ENCODE assay signal across 11 cellular contexts in the genomic region with DNA sequence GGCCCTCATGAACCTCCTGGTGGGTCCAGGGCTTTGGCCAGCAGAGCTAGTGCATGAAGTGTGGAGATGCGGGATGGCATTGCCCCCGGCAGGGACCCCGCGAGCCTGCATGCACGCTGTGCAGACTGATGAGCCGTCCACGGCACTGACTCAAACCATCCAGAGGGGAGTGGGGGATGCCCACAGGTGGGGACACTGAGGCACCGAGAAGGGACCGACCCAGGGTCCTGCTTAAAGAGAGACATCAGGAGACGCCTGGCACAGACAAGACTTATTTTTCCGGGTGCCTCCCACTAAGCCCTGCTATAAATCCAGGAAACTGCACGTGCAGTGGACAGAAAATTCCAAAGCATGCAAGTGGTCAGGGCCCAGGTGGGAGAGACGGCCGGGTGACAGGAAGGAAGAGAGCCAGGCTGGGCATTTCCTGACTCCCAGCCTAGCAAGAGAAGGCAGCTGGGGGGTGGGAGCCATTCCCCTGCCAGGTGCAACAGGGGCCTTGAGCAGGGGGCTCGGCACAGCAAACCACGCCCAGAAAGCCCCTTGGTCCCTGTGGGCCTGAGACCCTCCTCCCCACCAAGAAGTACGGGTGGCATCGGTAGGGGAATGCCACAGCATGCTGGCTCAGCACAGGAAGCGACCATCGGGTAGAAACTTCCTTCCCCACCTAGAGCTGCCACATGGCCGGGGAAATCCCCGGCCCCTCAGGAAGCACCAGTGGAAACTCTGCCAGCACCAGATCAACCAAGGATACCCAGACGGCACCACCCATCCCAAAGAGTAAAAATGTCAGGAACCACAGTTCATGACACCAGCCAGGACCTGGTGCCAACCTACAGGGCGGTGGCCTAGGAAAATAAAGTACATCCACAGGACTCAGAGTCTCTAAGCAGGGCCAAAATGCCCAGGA.
DNase-seq lines count a peak whose midpoint lies in the region; FAIRE-seq and TF ChIP-seq lines count a peak whose summit lies in the region.
"Had no signal": no experiment of that assay in that cellular context is flagged by ENCODE, and none has a peak within 500 bp of the region (broad histone marks: within the 10 kb centered on the region; RNA-seq: fewer than 3 reads in every experiment).

No MANE protein-coding gene starts in this region.

- no peak overlapping the region for H3K56ac ChIP-seq in mesendoderm (ENCODE audit: low read length)

- H2AK5ac ChIP-seq in mesendoderm (ENCODE audit: low read length) (no peak overlapping the region), trophoblast cell (ENCODE audit: low read length) (no peak overlapping the region)

- no peak overlapping the region for H2BK15ac ChIP-seq in mesendoderm (replicated peaks; ENCODE audit: low read depth)

- POLR2A ChIA-PET in activated CD4-positive, alpha-beta T cell treated with anti-CD3 and anti-CD28 coated beads, Interleukin-2, amount 10 ng/mL, durations not matched to agents 7 days and 5 days (lab: Charles Lee), result no interaction called here

- CTCF ChIA-PET in activated CD4-positive, alpha-beta T cell treated with anti-CD3 and anti-CD28 coated beads, Interleukin-2, amount 10 ng/mL, durations not matched to agents 7 days and 5 days (lab: Charles Lee), result interaction anchor here (1.1 kb wide), 1 partner anchor 9 kb away, joined by 3 read pairs; no protein-coding TSS in a partner anchor

- H3K9me3 ChIP-seq in effector memory CD4-positive, alpha-beta T cell (ENCODE audit: control insufficient read depth, low read length), result no peaks in the 10 kb centered on the region
- H3K9me3 ChIP-seq in trophoblast cell (ENCODE audit: insufficient read depth, low read depth, low read length), result peaks cover 10% of the 10 kb centered on the region

- H3K14ac ChIP-seq in trophoblast cell (ENCODE audit: low read length), result no peak overlapping the region

- no peak overlapping the region for H3K4me2 ChIP-seq in mesendoderm (ENCODE audit: low read length)
- no peak overlapping the region for H3K4me2 ChIP-seq in trophoblast cell (ENCODE audit: low read length)

- H3K9ac ChIP-seq in mesendoderm (ENCODE audit: low read length) (no peak overlapping the region), trophoblast cell (ENCODE audit: low read length) (no peak overlapping the region)

- DNase-seq in GM12891 (ENCODE audit: insufficient read length, low spot score), result peak; percentile 17
- DNase-seq in activated CD4-positive, alpha-beta T cell treated with anti-CD3 and anti-CD28 coated beads, Interleukin-2, amount 10 ng/mL, durations not matched to agents 7 days and 5 days, result peak; percentile 22
- DNase-seq in effector memory CD4-positive, alpha-beta T cell, result peak; percentile 18 to 27 (median 22)
- peak; percentile 26 for DNase-seq in stimulated activated CD8-positive, alpha-beta memory T cell treated with anti-CD3 and anti-CD28 coated beads, Interleukin-12 subunit alpha, Interleukin-12 subunit beta, amount 100 ng/mL, for 1 hour (ENCODE audit: low read depth)
- no peak for DNase-seq in iPS-NIHi11 (ENCODE audit: low spot score)
- DNase-seq in DMS53 treated with DMSO at 0.1 percent for 48 hours (lab: John Stamatoyannopoulos, UW; ENCODE audit: unreplicated experiment), result no peak
- no peak for DNase-seq in mesendoderm
- no peak for DNase-seq in trophoblast cell
- DNase-seq: brain microvascular endothelial cell, DMS153 had no signal

- H2BK5ac ChIP-seq in mesendoderm (ENCODE audit: low read length), result no peak overlapping the region
- H2BK5ac ChIP-seq in trophoblast cell (ENCODE audit: low read depth, low read length, poor library complexity), result no peak overlapping the region

- peaks cover 22% of the 10 kb centered on the region for H3K4me1 Mint-ChIP-seq in activated CD4-positive, alpha-beta T cell treated with anti-CD3 and anti-CD28 coated beads, Interleukin-2, amount 10 ng/mL, durations not matched to agents 7 days and 5 days

- H3K36me3 Mint-ChIP-seq in activated CD4-positive, alpha-beta T cell treated with anti-CD3 and anti-CD28 coated beads, Interleukin-2, amount 10 ng/mL, durations not matched to agents 7 days and 5 days (ENCODE audit: low read depth), result peaks cover 4% of the 10 kb centered on the region

- no CpG with 5 or more reads among the region's 24 CpGs for WGBS in mesendoderm (ENCODE audit: extremely low coverage, insufficient coverage, low lambda C conversion rate)
- WGBS in trophoblast cell (ENCODE audit: extremely low coverage, insufficient coverage, insufficient read length), result no CpG with 5 or more reads among the region's 24 CpGs

- no peaks in the 10 kb centered on the region for H3K36me3 ChIP-seq in effector memory CD4-positive, alpha-beta T cell (ENCODE audit: control insufficient read depth, insufficient read depth, low read length)
- H3K36me3 ChIP-seq in mesendoderm (ENCODE audit: control insufficient read depth, insufficient read depth, low read length) (no peaks in the 10 kb centered on the region), trophoblast cell (ENCODE audit: control insufficient read depth in 1 of 2, insufficient read depth in 2 of 2, low read length in 2 of 2) (no peaks in the 10 kb centered on the region)
- H3K36me3 ChIP-seq: brain microvascular endothelial cell, gastrocnemius medialis had no signal

- H3K27ac Mint-ChIP-seq in activated CD4-positive, alpha-beta T cell treated with anti-CD3 and anti-CD28 coated beads, Interleukin-2, amount 10 ng/mL, durations not matched to agents 7 days and 5 days, result peak overlapping the region; percentile 69

- H3K4ac ChIP-seq in mesendoderm (ENCODE audit: low read depth, low read length), result no peak overlapping the region
- H3K4ac ChIP-seq in trophoblast cell (ENCODE audit: low read depth, low read length), result no peak overlapping the region

- no peak overlapping the region for H4K12ac ChIP-seq in trophoblast cell (ENCODE audit: low read depth, low read length)

- no peak overlapping the region for H2AFZ ChIP-seq in trophoblast cell (ENCODE audit: insufficient read depth, low read length, poor library complexity)

- no peak for FAIRE-seq in GM12891 (lab: Jason Lieb, UNC)

- no peak overlapping the region for H4K5ac ChIP-seq in mesendoderm (ENCODE audit: low read length)

- H2BK12ac ChIP-seq in trophoblast cell (ENCODE audit: low read length), result no peak overlapping the region

- H3K27me3 ChIP-seq in effector memory CD4-positive, alpha-beta T cell (replicated peaks; ENCODE audit: control insufficient read depth, insufficient read depth, low read length, poor library complexity, severe bottlenecking), result no peaks in the 10 kb centered on the region
- H3K27me3 ChIP-seq in mesendoderm (ENCODE audit: insufficient read depth, low read length, poor library complexity) (no peaks in the 10 kb centered on the region), trophoblast cell (ENCODE audit: insufficient read depth, low read length) (no peaks in the 10 kb centered on the region)

- H3K9me3 Mint-ChIP-seq in activated CD4-positive, alpha-beta T cell treated with anti-CD3 and anti-CD28 coated beads, Interleukin-2, amount 10 ng/mL, durations not matched to agents 7 days and 5 days, result peaks cover 13% of the 10 kb centered on the region

- peaks cover 28% of the 10 kb centered on the region for H3K27me3 Mint-ChIP-seq in activated CD4-positive, alpha-beta T cell treated with anti-CD3 and anti-CD28 coated beads, Interleukin-2, amount 10 ng/mL, durations not matched to agents 7 days and 5 days

- peak overlapping the region; percentile 30 for H3K4me3 ChIP-seq in effector memory CD4-positive, alpha-beta T cell (ENCODE audit: insufficient read depth, low read depth, low read length, poor library complexity, severe bottlenecking)
- H3K4me3 ChIP-seq in mesendoderm (ENCODE audit: low read length) (no peak overlapping the region), trophoblast cell (ENCODE audit: low read depth, low read length) (no peak overlapping the region)
- H3K4me3 ChIP-seq: gastrocnemius medialis had no signal

- TF ChIP-seq POLR2A in GM12891 (IDR thresholded peaks at IDR 0.05; ENCODE audit: low read depth, low read length), result no peak

- no peaks in the 10 kb centered on the region for H3K79me1 ChIP-seq in mesendoderm (ENCODE audit: low read length)
- H3K79me1 ChIP-seq in trophoblast cell (ENCODE audit: low read length), result no peaks in the 10 kb centered on the region

- H3K79me2 ChIP-seq in mesendoderm (ENCODE audit: control insufficient read depth, insufficient read depth, low read length) (no peaks in the 10 kb centered on the region), trophoblast cell (ENCODE audit: control insufficient read depth, insufficient read depth, low read length, poor library complexity) (no peaks in the 10 kb centered on the region)

- H4K8ac ChIP-seq in mesendoderm (ENCODE audit: low read depth, low read length) (no peak overlapping the region), trophoblast cell (ENCODE audit: low read depth, low read length) (no peak overlapping the region)

- H3K4me1 ChIP-seq in effector memory CD4-positive, alpha-beta T cell (ENCODE audit: control insufficient read depth, insufficient read depth, low read length, poor library complexity, severe bottlenecking), result peaks cover 26% of the 10 kb centered on the region
- H3K4me1 ChIP-seq in mesendoderm (ENCODE audit: control insufficient read depth, low read depth, low read length) (no peaks in the 10 kb centered on the region), trophoblast cell (ENCODE audit: control insufficient read depth in 1 of 2, insufficient read depth in 2 of 2, low read length in 2 of 2) (peaks cover 5 to 7% of the 10 kb centered on the region in 2 experiments)

- no peak overlapping the region for H2BK120ac ChIP-seq in mesendoderm (ENCODE audit: low read depth, low read length)
- no peak overlapping the region for H2BK120ac ChIP-seq in trophoblast cell (ENCODE audit: insufficient read depth, low read length, poor library complexity)

- H3K18ac ChIP-seq in mesendoderm (ENCODE audit: low read length), result no peak overlapping the region
- H3K18ac ChIP-seq in trophoblast cell (ENCODE audit: low read length), result no peak overlapping the region

- H3K23ac ChIP-seq in mesendoderm (ENCODE audit: low read length), result no peak overlapping the region
- H3K23ac ChIP-seq in trophoblast cell (ENCODE audit: low read length), result no peak overlapping the region

- no peak overlapping the region for H4K91ac ChIP-seq in trophoblast cell (ENCODE audit: low read depth, low read length)

- H3K4me3 Mint-ChIP-seq in activated CD4-positive, alpha-beta T cell treated with anti-CD3 and anti-CD28 coated beads, Interleukin-2, amount 10 ng/mL, durations not matched to agents 7 days and 5 days, result no peak overlapping the region

- peak overlapping the region; percentile 13 for H3K27ac ChIP-seq in effector memory CD4-positive, alpha-beta T cell (ENCODE audit: insufficient read depth, low read length, poor library complexity, severe bottlenecking)
- H3K27ac ChIP-seq in mesendoderm (ENCODE audit: low read depth, low read length) (no peak overlapping the region), trophoblast cell (ENCODE audit: low read depth, low read length) (no peak overlapping the region)
- H3K27ac ChIP-seq: brain microvascular endothelial cell, gastrocnemius medialis had no signal

TF ChIP-seq in GM12891, 5 proteins besides CTCF, POLR2A, EP300 and RAD21 (continues in another document):
- TF ChIP-seq POU2F2 (IDR thresholded peaks at IDR 0.05; ENCODE audit: low read depth, low read length) (no peak), POLR2AphosphoS5 (IDR thresholded peaks at IDR 0.05; ENCODE audit: low read depth, low read length) (no peak), PAX5 (IDR thresholded peaks at IDR 0.05; ENCODE audit: insufficient read depth, low read length, severe bottlenecking) (no peak), TAF1 (IDR thresholded peaks at IDR 0.05; ENCODE audit: low read depth, low read length) (no peak)

Comparison
In these comparisons a context has a peak if more than half of its experiments do, and no peak if none do; other contexts are left out.
1. DNase-seq: peak in GM12891 (single experiment), activated CD4-positive, alpha-beta T cell treated with anti-CD3 and anti-CD28 coated beads, Interleukin-2, amount 10 ng/mL, durations not matched to agents 7 days and 5 days (single experiment), effector memory CD4-positive, alpha-beta T cell (3 of 3) and stimulated activated CD8-positive, alpha-beta memory T cell treated with anti-CD3 and anti-CD28 coated beads, Interleukin-12 subunit alpha, Interleukin-12 subunit beta, amount 100 ng/mL, for 1 hour (single experiment); none in iPS-NIHi11 (single experiment), DMS53 treated with DMSO at 0.1 percent for 48 hours (single experiment), mesendoderm (single experiment) and trophoblast cell (0 of 2).